27 cellular contexts compared by ENCODE assay signal in genomic region chr11:103397369-103397768, GRCh38.
"Had no signal": no experiment of that assay in that cellular context is flagged by ENCODE, and none has a peak within 500 bp of the region (broad histone marks: within the 10 kb centered on the region; RNA-seq: fewer than 3 reads in every experiment).

No MANE protein-coding gene starts in this region.

- H3K27me3 ChIP-seq: adrenal gland had no signal

- H3K4me1 Mint-ChIP-seq: activated CD4-positive, alpha-beta memory T cell treated with anti-CD3 and anti-CD28 coated beads, Interleukin-2, amount 10 ng/mL, durations not matched to agents 7 days and 5 days; activated CD4-positive, alpha-beta T cell treated with anti-CD3 and anti-CD28 coated beads, Interleukin-2, amount 10 ng/mL, durations not matched to agents 7 days and 5 days; activated naive CD4-positive, alpha-beta T cell treated with anti-CD3 and anti-CD28 coated beads, Interleukin-2, amount 10 ng/mL, durations not matched to agents 7 days and 5 days; activated naive CD8-positive, alpha-beta T cell treated with anti-CD3 and anti-CD28 coated beads for 36 hours; T-cell had no signal

- H3K27ac Mint-ChIP-seq: activated CD4-positive, alpha-beta memory T cell treated with anti-CD3 and anti-CD28 coated beads, Interleukin-2, amount 10 ng/mL, durations not matched to agents 7 days and 5 days; activated CD4-positive, alpha-beta T cell treated with anti-CD3 and anti-CD28 coated beads, Interleukin-2, amount 10 ng/mL, durations not matched to agents 7 days and 5 days; activated naive CD4-positive, alpha-beta T cell treated with anti-CD3 and anti-CD28 coated beads, Interleukin-2, amount 10 ng/mL, durations not matched to agents 7 days and 5 days; activated naive CD8-positive, alpha-beta T cell treated with anti-CD3 and anti-CD28 coated beads for 36 hours; activated T-cell treated with anti-CD3 and anti-CD28 coated beads, Interleukin-2, amount 50 U/mL, for 72 hours; activated T-helper 2 cell treated with anti-CD3 and anti-CD28 coated beads, Interferon-gamma antibody, Interleukin-2, Interleukin-4, amounts not matched to agents 10 μg/mL and 5 μg/mL and 100 μg/mL, durations not matched to agents 14 hours and 24 hours and 36 hours; T-cell had no signal

- H3K27me3 Mint-ChIP-seq: activated CD4-positive, alpha-beta memory T cell treated with anti-CD3 and anti-CD28 coated beads, Interleukin-2, amount 10 ng/mL, durations not matched to agents 7 days and 5 days; activated CD4-positive, alpha-beta T cell treated with anti-CD3 and anti-CD28 coated beads, Interleukin-2, amount 10 ng/mL, durations not matched to agents 7 days and 5 days; activated naive CD4-positive, alpha-beta T cell treated with anti-CD3 and anti-CD28 coated beads, Interleukin-2, amount 10 ng/mL, durations not matched to agents 7 days and 5 days; activated naive CD8-positive, alpha-beta T cell treated with anti-CD3 and anti-CD28 coated beads for 36 hours; T-cell had no signal

- ATAC-seq: activated T-cell treated with anti-CD3 and anti-CD28 coated beads, Interleukin-2, amount 50 U/mL, for 72 hours; Panc1; Right ventricle myocardium inferior; T-cell had no signal

- H3K9me3 Mint-ChIP-seq: activated T-helper 2 cell treated with anti-CD3 and anti-CD28 coated beads, Interferon-gamma antibody, Interleukin-2, Interleukin-4, amounts not matched to agents 10 μg/mL and 5 μg/mL and 100 μg/mL, durations not matched to agents 14 hours and 24 hours and 36 hours had no signal

- H3K4me3 Mint-ChIP-seq: activated CD4-positive, alpha-beta memory T cell treated with anti-CD3 and anti-CD28 coated beads, Interleukin-2, amount 10 ng/mL, durations not matched to agents 7 days and 5 days; activated CD4-positive, alpha-beta T cell treated with anti-CD3 and anti-CD28 coated beads, Interleukin-2, amount 10 ng/mL, durations not matched to agents 7 days and 5 days; activated naive CD4-positive, alpha-beta T cell treated with anti-CD3 and anti-CD28 coated beads, Interleukin-2, amount 10 ng/mL, durations not matched to agents 7 days and 5 days; activated naive CD8-positive, alpha-beta T cell treated with anti-CD3 and anti-CD28 coated beads for 36 hours; activated T-cell treated with anti-CD3 and anti-CD28 coated beads, Interleukin-2, amount 50 U/mL, for 72 hours; T-cell had no signal

- H3K36me3 Mint-ChIP-seq: activated naive CD4-positive, alpha-beta T cell treated with anti-CD3 and anti-CD28 coated beads, Interleukin-2, amount 10 ng/mL, durations not matched to agents 7 days and 5 days had no signal

- H3K36me3 ChIP-seq: adrenal gland had no signal

- H3K4me1 ChIP-seq: adrenal gland had no signal

- H3K9me3 ChIP-seq: adrenal gland had no signal

- H3K4me3 ChIP-seq: adrenal gland, SK-N-MC had no signal

- DNase-seq: activated CD4-positive, alpha-beta memory T cell treated with anti-CD3 and anti-CD28 coated beads, Interleukin-2, amount 10 ng/mL, durations not matched to agents 7 days and 5 days; activated CD4-positive, alpha-beta T cell treated with anti-CD3 and anti-CD28 coated beads, Interleukin-2, amount 10 ng/mL, durations not matched to agents 7 days and 5 days; activated CD4-positive, CD25-positive, alpha-beta regulatory T cell; activated gamma-delta T cell treated with Interleukin-2 at 50 U/mL for 16 hours; activated naive CD4-positive, alpha-beta T cell treated with anti-CD3 and anti-CD28 coated beads, Interleukin-2, amount 10 ng/mL, durations not matched to agents 7 days and 5 days; activated naive CD8-positive, alpha-beta T cell treated with anti-CD3 and anti-CD28 coated beads for 36 hours; activated T-cell treated with anti-CD3 and anti-CD28 coated beads for 4 hours; activated T-cell treated with anti-CD3 and anti-CD28 coated beads, Interleukin-2, amount 50 U/mL, for 72 hours; adrenal gland; anterior cingulate cortex; cerebellar nuclear complex; Karpas-422; NCI-H1105 treated with DMSO at 0.1 percent for 48 hours; NCI-H1436 treated with DMSO at 0.1 percent for 48 hours; NCI-H187; NCI-H2081; NCI-H446 treated with DMSO at 0.1 percent for 48 hours; NCI-H526; NCI-H774; OCI-M1; RPMI8226; T-cell had no signal

- H3K27ac ChIP-seq: adrenal gland, SK-N-MC, VCaP had no signal
